1 cellular context compared by ENCODE assay signal in the genomic region with DNA sequence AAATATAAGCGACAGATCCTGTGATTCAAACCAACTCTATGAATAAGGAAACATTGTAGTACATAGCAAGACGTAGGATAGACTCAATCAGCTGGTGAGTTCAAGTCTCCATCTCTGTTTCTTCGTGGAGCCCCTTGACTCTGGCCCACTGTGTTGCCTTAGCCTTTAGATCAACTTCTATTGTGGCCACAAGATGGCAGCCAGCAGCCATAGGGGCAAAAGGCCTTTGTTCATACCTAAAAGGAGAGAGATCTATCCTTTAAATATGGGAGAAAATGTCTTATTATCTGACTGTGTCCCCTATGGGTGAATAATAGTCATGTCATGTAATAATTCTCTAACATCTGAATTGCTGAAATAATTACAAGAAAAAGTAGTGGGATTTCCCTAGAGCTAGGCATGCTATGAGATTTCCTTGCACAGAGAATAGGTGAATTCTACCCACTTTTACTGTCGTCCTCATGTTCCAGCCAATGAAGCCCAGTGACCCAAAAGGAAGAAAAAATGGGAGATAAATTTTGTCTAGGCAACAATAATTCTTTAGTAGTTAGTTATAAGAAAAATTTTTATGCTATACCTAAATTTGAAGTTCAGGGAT.
TF ChIP-seq lines count a peak whose summit lies in the region.

No MANE protein-coding gene starts in this region.

TF ChIP-seq in WTC11, 78 proteins besides CTCF, POLR2A, EP300 and RAD21 (continued from another document):
- TF ChIP-seq, protein P1, sequence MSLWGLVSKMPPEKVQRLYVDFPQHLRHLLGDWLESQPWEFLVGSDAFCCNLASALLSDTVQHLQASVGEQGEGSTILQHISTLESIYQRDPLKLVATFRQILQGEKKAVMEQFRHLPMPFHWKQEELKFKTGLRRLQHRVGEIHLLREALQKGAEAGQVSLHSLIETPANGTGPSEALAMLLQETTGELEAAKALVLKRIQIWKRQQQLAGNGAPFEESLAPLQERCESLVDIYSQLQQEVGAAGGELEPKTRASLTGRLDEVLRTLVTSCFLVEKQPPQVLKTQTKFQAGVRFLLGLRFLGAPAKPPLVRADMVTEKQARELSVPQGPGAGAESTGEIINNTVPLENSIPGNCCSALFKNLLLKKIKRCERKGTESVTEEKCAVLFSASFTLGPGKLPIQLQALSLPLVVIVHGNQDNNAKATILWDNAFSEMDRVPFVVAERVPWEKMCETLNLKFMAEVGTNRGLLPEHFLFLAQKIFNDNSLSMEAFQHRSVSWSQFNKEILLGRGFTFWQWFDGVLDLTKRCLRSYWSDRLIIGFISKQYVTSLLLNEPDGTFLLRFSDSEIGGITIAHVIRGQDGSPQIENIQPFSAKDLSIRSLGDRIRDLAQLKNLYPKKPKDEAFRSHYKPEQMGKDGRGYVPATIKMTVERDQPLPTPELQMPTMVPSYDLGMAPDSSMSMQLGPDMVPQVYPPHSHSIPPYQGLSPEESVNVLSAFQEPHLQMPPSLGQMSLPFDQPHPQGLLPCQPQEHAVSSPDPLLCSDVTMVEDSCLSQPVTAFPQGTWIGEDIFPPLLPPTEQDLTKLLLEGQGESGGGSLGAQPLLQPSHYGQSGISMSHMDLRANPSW (CRISPR knock-in tag; conservative IDR thresholded peaks at IDR 0.05; ENCODE audit: low read depth), result no peak
- TF ChIP-seq ZNF263 (CRISPR knock-in tag; IDR thresholded peaks at IDR 0.05; ENCODE audit: low read depth), result no peak
- no peak for TF ChIP-seq ZNF232 (CRISPR knock-in tag; IDR thresholded peaks at IDR 0.05)
- TF ChIP-seq, protein P2, sequence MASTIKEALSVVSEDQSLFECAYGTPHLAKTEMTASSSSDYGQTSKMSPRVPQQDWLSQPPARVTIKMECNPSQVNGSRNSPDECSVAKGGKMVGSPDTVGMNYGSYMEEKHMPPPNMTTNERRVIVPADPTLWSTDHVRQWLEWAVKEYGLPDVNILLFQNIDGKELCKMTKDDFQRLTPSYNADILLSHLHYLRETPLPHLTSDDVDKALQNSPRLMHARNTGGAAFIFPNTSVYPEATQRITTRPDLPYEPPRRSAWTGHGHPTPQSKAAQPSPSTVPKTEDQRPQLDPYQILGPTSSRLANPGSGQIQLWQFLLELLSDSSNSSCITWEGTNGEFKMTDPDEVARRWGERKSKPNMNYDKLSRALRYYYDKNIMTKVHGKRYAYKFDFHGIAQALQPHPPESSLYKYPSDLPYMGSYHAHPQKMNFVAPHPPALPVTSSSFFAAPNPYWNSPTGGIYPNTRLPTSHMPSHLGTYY (CRISPR knock-in tag; IDR thresholded peaks at IDR 0.05), result no peak
- TF ChIP-seq ATF1 (CRISPR knock-in tag; IDR thresholded peaks at IDR 0.05), result no peak
- no peak for TF ChIP-seq JAZF1 (CRISPR knock-in tag; IDR thresholded peaks at IDR 0.05)
- TF ChIP-seq KAT7 (CRISPR knock-in tag; IDR thresholded peaks at IDR 0.05; ENCODE audit: borderline replicate concordance), result no peak
- TF ChIP-seq, protein P3, sequence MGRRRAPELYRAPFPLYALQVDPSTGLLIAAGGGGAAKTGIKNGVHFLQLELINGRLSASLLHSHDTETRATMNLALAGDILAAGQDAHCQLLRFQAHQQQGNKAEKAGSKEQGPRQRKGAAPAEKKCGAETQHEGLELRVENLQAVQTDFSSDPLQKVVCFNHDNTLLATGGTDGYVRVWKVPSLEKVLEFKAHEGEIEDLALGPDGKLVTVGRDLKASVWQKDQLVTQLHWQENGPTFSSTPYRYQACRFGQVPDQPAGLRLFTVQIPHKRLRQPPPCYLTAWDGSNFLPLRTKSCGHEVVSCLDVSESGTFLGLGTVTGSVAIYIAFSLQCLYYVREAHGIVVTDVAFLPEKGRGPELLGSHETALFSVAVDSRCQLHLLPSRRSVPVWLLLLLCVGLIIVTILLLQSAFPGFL (CRISPR knock-in tag; IDR thresholded peaks at IDR 0.05; ENCODE audit: borderline replicate concordance), result no peak
